ENCODE assay signal across 28 cellular contexts in genomic region chr10:79494871-79495270, GRCh38.
"Had no signal": no experiment of that assay in that cellular context is flagged by ENCODE, and none has a peak within 500 bp of the region (broad histone marks: within the 10 kb centered on the region; RNA-seq: fewer than 3 reads in every experiment).

No MANE protein-coding gene starts in this region.

- H3K36me3 ChIP-seq: left ventricle myocardium inferior, neural progenitor cell, pancreas, prostate gland, suprapubic skin, thoracic aorta, tibial artery, upper lobe of right lung had no signal

- H3K9me3 Mint-ChIP-seq: naive thymus-derived CD4-positive, alpha-beta T cell; natural killer cell treated with Interleukin-12 subunit alpha and Interleukin-12 subunit beta and Interleukin-15 and Interleukin-18, amount 100 ng/mL, for 72 hours; stimulated activated naive CD8-positive, alpha-beta T cell treated with anti-CD3 and anti-CD28 coated beads, Interleukin-15, Interleukin-2, amounts not matched to agents 100 ng/mL and 50 ng/mL, for 24 hours had no signal

- H3K4me1 ChIP-seq: pancreas, prostate gland had no signal

- H3K9me3 ChIP-seq: left ventricle myocardium inferior, mucosa of descending colon, pancreas, prostate gland, suprapubic skin, thoracic aorta, tibial artery, upper lobe of right lung had no signal

- H3K27me3 ChIP-seq: neural progenitor cell, pancreas, upper lobe of right lung had no signal

- H3K36me3 Mint-ChIP-seq: naive thymus-derived CD4-positive, alpha-beta T cell; natural killer cell treated with Interleukin-12 subunit alpha and Interleukin-12 subunit beta and Interleukin-15 and Interleukin-18, amount 100 ng/mL, for 72 hours; neural progenitor cell had no signal

- H2AFZ ChIP-seq: neural progenitor cell had no signal

- H3K27ac ChIP-seq: left ventricle myocardium inferior, neural progenitor cell, pancreas, prostate gland, skin epidermis, suprapubic skin, thoracic aorta, tibial artery, upper lobe of right lung had no signal

- DNase-seq: head of caudate nucleus; kidney; left colon; left ventricle myocardium inferior; mesendoderm; midbrain; mucosa of descending colon; naive thymus-derived CD4-positive, alpha-beta T cell; pancreas; posterior cingulate gyrus; retina; right cardiac atrium; stimulated activated CD4-positive, alpha-beta T cell treated with anti-CD3 and anti-CD28 coated beads, Interleukin-12 subunit alpha, Interleukin-12 subunit beta, amount 100 ng/mL, for 4 hours; stimulated activated CD4-positive, alpha-beta T cell treated with anti-CD3 and anti-CD28 coated beads, Interleukin-15, amount 100 ng/mL, for 24 hours; stimulated activated CD4-positive, alpha-beta T cell treated with anti-CD3 and anti-CD28 coated beads, Interleukin-2, amount 100 ng/mL, for 24 hours; stimulated activated CD4-positive, alpha-beta T cell treated with anti-CD3 and anti-CD28 coated beads, Interleukin-4, amount 100 ng/mL, for 1 hour; stimulated activated naive CD4-positive, alpha-beta T cell; trophoblast cell; upper lobe of right lung had no signal

- H3K9ac ChIP-seq: neural progenitor cell had no signal

- H3K4me3 Mint-ChIP-seq: naive thymus-derived CD4-positive, alpha-beta T cell; natural killer cell treated with Interleukin-12 subunit alpha and Interleukin-12 subunit beta and Interleukin-15 and Interleukin-18, amount 100 ng/mL, for 72 hours; neural progenitor cell; stimulated activated naive CD8-positive, alpha-beta T cell treated with anti-CD3 and anti-CD28 coated beads, Interleukin-15, Interleukin-2, amounts not matched to agents 100 ng/mL and 50 ng/mL, for 24 hours had no signal

- H3K4me3 ChIP-seq: left ventricle myocardium inferior, lung, mucosa of descending colon, neural progenitor cell, pancreas, prostate gland, skin epidermis, suprapubic skin, thoracic aorta, tibial artery, upper lobe of right lung had no signal

- H3K27ac Mint-ChIP-seq: naive thymus-derived CD4-positive, alpha-beta T cell; natural killer cell treated with Interleukin-12 subunit alpha and Interleukin-12 subunit beta and Interleukin-15 and Interleukin-18, amount 100 ng/mL, for 72 hours; neural progenitor cell; stimulated activated naive CD8-positive, alpha-beta T cell treated with anti-CD3 and anti-CD28 coated beads, Interleukin-15, Interleukin-2, amounts not matched to agents 100 ng/mL and 50 ng/mL, for 24 hours had no signal

- H3K4me2 ChIP-seq: neural progenitor cell had no signal
